ENCODE assay signal across 2 cellular contexts in the genomic region with DNA sequence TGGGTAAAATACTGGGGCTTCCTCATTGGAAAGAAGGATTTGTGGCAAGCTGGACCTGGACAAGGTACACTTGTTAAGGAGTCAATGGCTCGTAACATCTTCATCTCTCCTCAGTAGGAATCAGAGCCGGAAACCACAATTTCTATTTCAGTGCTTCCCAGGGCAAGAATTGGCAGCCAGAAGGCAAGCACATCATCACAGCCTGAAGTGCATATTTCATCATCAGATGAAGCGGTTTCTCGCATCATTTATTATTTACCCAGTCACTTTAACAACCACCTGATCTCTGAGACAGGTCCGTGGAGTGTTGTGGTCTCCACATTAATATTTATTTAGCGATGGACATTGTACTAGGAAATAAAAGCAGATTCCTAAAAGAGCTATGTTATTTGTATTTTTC.
A peak's percentile ranks its signal among the peaks of the same experiment; 100 is the strongest.
TF ChIP-seq lines count a peak whose summit lies in the region.

No MANE protein-coding gene starts in this region.

TF ChIP-seq in liver, 16 proteins besides CTCF, POLR2A, EP300 and RAD21:
- TF ChIP-seq, protein P1, sequence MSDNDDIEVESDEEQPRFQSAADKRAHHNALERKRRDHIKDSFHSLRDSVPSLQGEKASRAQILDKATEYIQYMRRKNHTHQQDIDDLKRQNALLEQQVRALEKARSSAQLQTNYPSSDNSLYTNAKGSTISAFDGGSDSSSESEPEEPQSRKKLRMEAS (IDR thresholded peaks at IDR 0.05): no peak
- TF ChIP-seq HNF4A (conservative IDR thresholded peaks at IDR 0.05): peak; percentile 24 to 28

TF ChIP-seq in HepG2, 621 proteins besides CTCF, POLR2A, EP300 and RAD21 (continued from another document):
- TF ChIP-seq, protein P2, sequence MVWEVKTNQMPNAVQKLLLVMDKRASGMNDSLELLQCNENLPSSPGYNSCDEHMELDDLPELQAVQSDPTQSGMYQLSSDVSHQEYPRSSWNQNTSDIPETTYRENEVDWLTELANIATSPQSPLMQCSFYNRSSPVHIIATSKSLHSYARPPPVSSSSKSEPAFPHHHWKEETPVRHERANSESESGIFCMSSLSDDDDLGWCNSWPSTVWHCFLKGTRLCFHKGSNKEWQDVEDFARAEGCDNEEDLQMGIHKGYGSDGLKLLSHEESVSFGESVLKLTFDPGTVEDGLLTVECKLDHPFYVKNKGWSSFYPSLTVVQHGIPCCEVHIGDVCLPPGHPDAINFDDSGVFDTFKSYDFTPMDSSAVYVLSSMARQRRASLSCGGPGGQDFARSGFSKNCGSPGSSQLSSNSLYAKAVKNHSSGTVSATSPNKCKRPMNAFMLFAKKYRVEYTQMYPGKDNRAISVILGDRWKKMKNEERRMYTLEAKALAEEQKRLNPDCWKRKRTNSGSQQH (CRISPR knock-in tag; IDR thresholded peaks at IDR 0.05; ENCODE audit: low read depth): no peak
- no peak for TF ChIP-seq PPARG (CRISPR knock-in tag; conservative IDR thresholded peaks at IDR 0.05)
- no peak for TF ChIP-seq CENPT (CRISPR knock-in tag; IDR thresholded peaks at IDR 0.05; ENCODE audit: low read depth)
- no peak for TF ChIP-seq ZNF441 (CRISPR knock-in tag; IDR thresholded peaks at IDR 0.05; ENCODE audit: borderline replicate concordance)
- TF ChIP-seq SMC3 (IDR thresholded peaks at IDR 0.05; ENCODE audit: low read length): no peak
- TF ChIP-seq POLR2AphosphoS2 (IDR thresholded peaks at IDR 0.05; ENCODE audit: low read depth, low read length): no peak
- no peak for TF ChIP-seq ARNT2 (CRISPR knock-in tag; IDR thresholded peaks at IDR 0.05; ENCODE audit: low read depth)
- TF ChIP-seq ZNF329 (CRISPR knock-in tag; IDR thresholded peaks at IDR 0.05; ENCODE audit: low read depth): no peak
- TF ChIP-seq NCOR1 (IDR thresholded peaks at IDR 0.05; ENCODE audit: borderline replicate concordance, low read length): no peak
- no peak for TF ChIP-seq ADNP (CRISPR knock-in tag; IDR thresholded peaks at IDR 0.05)
- TF ChIP-seq RBM39 (IDR thresholded peaks at IDR 0.05; ENCODE audit: low read depth, low read length, poor library complexity, severe bottlenecking): no peak
- no peak for TF ChIP-seq POLR2AphosphoS5 (IDR thresholded peaks at IDR 0.05; ENCODE audit: low read depth, low read length)
- TF ChIP-seq HHEX (CRISPR knock-in tag; IDR thresholded peaks at IDR 0.05): no peak
- no peak for TF ChIP-seq FOSL1 (CRISPR knock-in tag; IDR thresholded peaks at IDR 0.05; ENCODE audit: borderline replicate concordance)
- no peak for TF ChIP-seq CEBPZ (IDR thresholded peaks at IDR 0.05; ENCODE audit: low read length)
